In genomic region chr3:5192568-5193319, GRCh38 we compare ENCODE assay signal across 10 cellular contexts. TPM values are rescaled to one million over a fixed set of nuclear protein-coding genes. Genes with fewer than 3 reads are reported as not detected.
A peak's percentile ranks its signal among the peaks of the same experiment; 100 is the strongest.
DNase-seq lines count a peak whose midpoint lies in the region; ATAC-seq, FAIRE-seq and TF ChIP-seq lines count a peak whose summit lies in the region.
"Had no signal": no experiment of that assay in that cellular context is flagged by ENCODE, and none has a peak within 500 bp of the region (broad histone marks: within the 10 kb centered on the region; RNA-seq: fewer than 3 reads in every experiment).

No MANE protein-coding gene starts in this region.

- peak overlapping the region; percentile 81; the same call in 1 of the 2 replicates for H3K9ac ChIP-seq in GM12878 (ENCODE audit: control insufficient read depth, insufficient read depth, low read length)

- H3K4me3 ChIP-seq in HL-60 (replicated peaks; ENCODE audit: insufficient read depth, low read length) (no peak overlapping the region), GM12878 (peak overlapping the region; percentile 70), spleen (peak overlapping the region in 1 of 8 donors; percentile 99)

- POLR2A ChIA-PET in RWPE1 (lab: Yijun Ruan, JAX; ENCODE audit: low non-redundant PET): no interaction called here
- POLR2A ChIA-PET in GM12878 (lab: Charles Lee): interaction anchor here (1.1 to 8.0 kb wide), 7 partner anchors 8 to 208 kb away, joined by 3 to 67 read pairs (median 8); no protein-coding TSS in a partner anchor

- no peaks in the 10 kb centered on the region for H4K20me1 ChIP-seq in GM12878 (ENCODE audit: control insufficient read depth, insufficient read depth)

- TF ChIP-seq RAD21 in GM12878 (IDR thresholded peaks at IDR 0.05; ENCODE audit: insufficient read depth, low read depth, low read length): no peak

- TF ChIP-seq EP300 in GM12878 (IDR thresholded peaks at IDR 0.05; ENCODE audit: borderline replicate concordance in 1 of 2, control insufficient read depth in 1 of 2, low read depth in 2 of 2, low read length in 2 of 2): no peak

- intact Hi-C loops in GM12878 (cut with micrococcal nuclease; ENCODE audit: unreplicated experiment): loop anchor here (2.0 to 10.0 kb wide), 2 partner anchors 178 to 362 kb away; no protein-coding TSS in a partner anchor
- intact Hi-C loops in spleen (cut with DNase I; ENCODE audit: low total_unique reads): no loop called here

- FAIRE-seq in GM12878 (lab: Jason Lieb, UNC): no peak
- FAIRE-seq: G401.6 had no signal

- BruUV-seq in GM12878 (replicated peaks; lab: Mats Ljungman, UMichigan): no TSS peak

- H3K9me3 ChIP-seq in GM12878 (replicated peaks; ENCODE audit: control insufficient read depth, insufficient read depth, low read length) (no peaks in the 10 kb centered on the region), spleen (no peaks in the 10 kb centered on the region)

- CTCF ChIA-PET in RWPE1 (lab: Yijun Ruan, JAX) (interaction anchor here (0.7 kb wide), 1 partner anchor 54 kb away, joined by 3 read pairs; no protein-coding TSS in a partner anchor), GM12878 (lab: Yijun Ruan, JAX) (interaction anchor here (1.0 to 18.8 kb wide), 7 partner anchors 9 to 105 kb away, joined by 3 to 163 read pairs (median 10); partner anchors contain the start of genes ARL8B and EDEM1)

- H3K27ac ChIP-seq in HL-60 (replicated peaks): peak overlapping the region; percentile 99
- H3K27ac ChIP-seq in RWPE1: peak overlapping the region; percentile 72
- peak overlapping the region; percentile 96 for H3K27ac ChIP-seq in GM12878 (ENCODE audit: control insufficient read depth, insufficient read depth)
- H3K27ac ChIP-seq in spleen: peak overlapping the region in 7 of 8 donors; percentile 21 to 100 (median 98)

- H2AFZ ChIP-seq in GM12878 (ENCODE audit: control insufficient read depth, low read depth, low read length): no peak overlapping the region

- in situ Hi-C loops in GM12878 (cut with MboI): loop anchor here (10.0 kb wide), 2 partner anchors 358 to 688 kb away; no protein-coding TSS in a partner anchor

- TF ChIP-seq CTCF in HL-60 (IDR thresholded peaks at IDR 0.05; ENCODE audit: insufficient read depth, low read length) (no peak), RWPE1 (conservative IDR thresholded peaks at IDR 0.05; ENCODE audit: low read depth) (no peak), GM12878 (IDR thresholded peaks at IDR 0.05 in 2 of 3, conservative IDR thresholded peaks at IDR 0.05 in 1 of 3; ENCODE audit: control insufficient read depth in 2 of 3, extremely low read depth in 1 of 3, insufficient read depth in 1 of 3, low read depth in 3 of 3, low read length in 3 of 3) (no peak), spleen (IDR thresholded peaks at IDR 0.05 in 8 of 11, conservative IDR thresholded peaks at IDR 0.05 in 3 of 11) (no peak)

- 78% methylated on average over 3 of the region's 3 CpGs for WGBS in GM12878 (ENCODE audit: insufficient coverage, insufficient replicate concordance, low lambda C conversion rate, missing lambda C conversion rate)
- WGBS in spleen, 5 donors: 86 to 91% (median 90%) methylated on average over 3 of the region's 3 CpGs

- TF ChIP-seq POLR2A in GM12878 (IDR thresholded peaks at IDR 0.05; ENCODE audit: low read depth, low read length): no peak
- TF ChIP-seq POLR2A in spleen (IDR thresholded peaks at IDR 0.05): no peak
- no peak for TF ChIP-seq POLR2A in GM18505 (IDR thresholded peaks at IDR 0.05; ENCODE audit: borderline replicate concordance, extremely low read depth, insufficient read depth, insufficient read length)

- SMC1A ChIA-PET in GM12878 (lab: Charles Lee; ENCODE audit: uncharacterized antibody, unreplicated experiment): interaction anchor here (0.7 to 20.1 kb wide), 19 partner anchors 8 to 699 kb away, joined by 3 to 284 read pairs (median 4); partner anchors contain the start of gene EDEM1

- H3K4me1 ChIP-seq in GM12878 (ENCODE audit: control insufficient read depth, insufficient read depth, low read length) (peaks cover 39% of the 10 kb centered on the region), spleen (peaks cover 67 to 93% (median 91%) of the 10 kb centered on the region in 6 donors)

- H3K4me2 ChIP-seq in GM12878 (ENCODE audit: control insufficient read depth, insufficient read depth): peak overlapping the region; percentile 56

- H3K36me3 ChIP-seq in GM12878 (ENCODE audit: control insufficient read depth in 2 of 2, insufficient read depth in 2 of 2, low read length in 1 of 2): peaks cover 0 to 25% of the 10 kb centered on the region in 2 experiments; a peak in 2 of 4 replicates
- peaks cover 0 to 29% (median 0%) of the 10 kb centered on the region in 6 donors for H3K36me3 ChIP-seq in spleen

- RAD21 ChIA-PET in GM12878 (lab: Charles Lee; ENCODE audit: unreplicated experiment): interaction anchor here (1.1 to 9.1 kb wide), 7 partner anchors 10 to 563 kb away, joined by 3 to 93 read pairs (median 9); no protein-coding TSS in a partner anchor

- DNase-seq in HL-60 (ENCODE audit: low read depth in 1 of 2, low spot score in 1 of 2) (no peak), RWPE1 (ENCODE audit: low spot score) (peak; percentile 7), GM12878 (ENCODE audit: low read depth, low spot score) (no peak), spleen (no peak), NCI-H2081 treated with DMSO at 0.1 percent for 48 hours (lab: John Stamatoyannopoulos, UW) (no peak), NCI-H1048 (lab: John Stamatoyannopoulos, UW) (no peak)

- ATAC-seq in GM12878 (no peak), GM18505 (IDR thresholded peaks at IDR 0.05; ENCODE audit: unreplicated experiment) (no peak), HG02571 (IDR thresholded peaks at IDR 0.05; ENCODE audit: unreplicated experiment) (no peak)
- ATAC-seq: Panc1 had no signal

- no peaks in the 10 kb centered on the region for H3K27me3 ChIP-seq in HL-60 (ENCODE audit: insufficient read depth, poor library complexity, severe bottlenecking)
- no peaks in the 10 kb centered on the region for H3K27me3 ChIP-seq in GM12878 (replicated peaks in 1 of 2; ENCODE audit: control insufficient read depth in 2 of 2, insufficient read depth in 2 of 2, low read length in 1 of 2)
- H3K27me3 ChIP-seq in spleen (replicated peaks in 1 of 7): no peaks in the 10 kb centered on the region

- H3K79me2 ChIP-seq in GM12878 (ENCODE audit: control insufficient read depth, insufficient read depth, low read length): peaks cover 97% of the 10 kb centered on the region

TF ChIP-seq in GM12878, 131 proteins besides CTCF, POLR2A, EP300 and RAD21 (continues in another document):
- TF ChIP-seq KLF5 (IDR thresholded peaks at IDR 0.05; ENCODE audit: partially characterized antibody) (no peak), YY1 (IDR thresholded peaks at IDR 0.05; ENCODE audit: low read depth, low read length) (no peak), PRDM15 (CRISPR knock-in tag; IDR thresholded peaks at IDR 0.05) (no peak), NRF1 (conservative IDR thresholded peaks at IDR 0.05; ENCODE audit: low read depth, low read length) (no peak), RAD51 (IDR thresholded peaks at IDR 0.05) (no peak), TCF12 (IDR thresholded peaks at IDR 0.05; ENCODE audit: low read depth, low read length) (no peak), PML (IDR thresholded peaks at IDR 0.05; ENCODE audit: low read length) (no peak)

RNA-seq across cellular contexts. Expression of gene EDEM1, which starts 5.2 kb away (rescaled TPM):
- total RNA-seq in GM12878 (2013; cell fraction: nucleolus; rRNA removed): 223 and 263 TPM in 2 replicates
- 52.6 and 56.0 TPM in 2 replicates for total RNA-seq in GM12878 (2014; rRNA removed)
- total RNA-seq in GM12878 (2014; rRNA removed; fragmentation: Illumina TruSeq; extraction: Trizol): 57.5 and 60.6 TPM in 2 replicates
- 129 and 138 TPM in 2 replicates for total RNA-seq in GM12878 (2021)
- 49.4 TPM for polyA plus RNA-seq in GM12878 (2011; ENCODE audit: low read depth)
- 104 and 139 TPM in 2 replicates for polyA plus RNA-seq in GM12878 (2011; rRNA removed)
- polyA plus RNA-seq in GM12878 (2011; cell fraction: cytosol; rRNA removed): 52.9 and 58.1 TPM in 2 replicates
- polyA plus RNA-seq in GM12878 (2011; cell fraction: nucleus; rRNA removed): 65.4 and 94.5 TPM in 2 replicates
- 59.5 and 72.2 TPM in 2 replicates for polyA plus RNA-seq in GM12878 (2012)
- 57.5 and 75.9 TPM in 2 replicates for polyA plus RNA-seq in GM12878 (2014; fragmentation: Illumina TruSeq; extraction: Trizol)
- 10 to 100 TPM; 18.9 to 48.0 TPM for polyA plus RNA-seq in GM12878 (2014; fragmentation: Nextera tagmentation; extraction: Ambion mirVana)
- polyA plus RNA-seq in GM12878 (2014; rRNA removed): 61.3 and 73.8 TPM in 2 replicates
- polyA plus RNA-seq in GM12878 (2016; fragmentation: Nextera tagmentation; extraction: Ambion mirVana): 10 to 100 TPM; 56.2 to 60.1 TPM
- 124 and 134 TPM in 2 replicates for polyA minus RNA-seq in GM12878 (2011; rRNA and poly(A)+ RNA removed)
- polyA minus RNA-seq in GM12878 (2011; cell fraction: cytosol; rRNA and poly(A)+ RNA removed): 54.6 and 64.8 TPM in 2 replicates
- polyA minus RNA-seq in GM12878 (2011; cell fraction: nucleus; rRNA and poly(A)+ RNA removed): 49.6 and 62.2 TPM in 2 replicates
- total RNA-seq in spleen: 100 to 1,000 TPM in 1 of 7 donors, 10 to 100 TPM in 6; 69.0 to 174 (median 76.4) TPM
- 10 to 100 TPM in 2 of 3 donors, 1 to 10 TPM in 1; 8.4 to 12.2 (median 11.7) TPM for polyA plus RNA-seq in spleen
